17 cellular contexts compared by ENCODE assay signal in genomic region chr12:54147186-54147585, GRCh38. TPM values are rescaled to one million over a fixed set of nuclear protein-coding genes. Genes with fewer than 3 reads are reported as not detected.
DNase-seq lines count a peak whose midpoint lies in the region; ATAC-seq and TF ChIP-seq lines count a peak whose summit lies in the region.
"Had no signal": no experiment of that assay in that cellular context is flagged by ENCODE, and none has a peak within 500 bp of the region (broad histone marks: within the 10 kb centered on the region; RNA-seq: fewer than 3 reads in every experiment).

No MANE protein-coding gene starts in this region.

- peaks cover 8% of the 10 kb centered on the region for H3K4me1 Mint-ChIP-seq in progenitor cell of endocrine pancreas (ENCODE audit: low read depth)
- H3K4me1 Mint-ChIP-seq in effector memory CD8-positive, alpha-beta T cell (ENCODE audit: low read depth in 2 of 2): no peaks in the 10 kb centered on the region

- H3K36me3 Mint-ChIP-seq in progenitor cell of endocrine pancreas (ENCODE audit: insufficient read depth): peaks cover 7% of the 10 kb centered on the region
- no peaks in the 10 kb centered on the region for H3K36me3 Mint-ChIP-seq in effector memory CD8-positive, alpha-beta T cell (ENCODE audit: insufficient read depth)
- H3K36me3 Mint-ChIP-seq: activated naive CD8-positive, alpha-beta T cell had no signal

- no peak overlapping the region for H3K4me3 Mint-ChIP-seq in progenitor cell of endocrine pancreas (ENCODE audit: low read depth)
- no peak overlapping the region for H3K4me3 Mint-ChIP-seq in effector memory CD8-positive, alpha-beta T cell
- H3K4me3 Mint-ChIP-seq: activated naive CD8-positive, alpha-beta T cell had no signal

- no peaks in the 10 kb centered on the region; the same call in 1 of the 2 replicates for H3K4me1 ChIP-seq in HEK293 (ENCODE audit: control insufficient read depth, insufficient read depth, low read length)
- no peaks in the 10 kb centered on the region for H3K4me1 ChIP-seq in Peyer's patch

- H3K27ac ChIP-seq in HEK293 (ENCODE audit: extremely low read depth, low read depth, low read length) (no peak overlapping the region), dorsolateral prefrontal cortex (no peak overlapping the region), Peyer's patch (no peak overlapping the region)
- H3K27ac ChIP-seq: uterus had no signal

- DNase-seq in AG08395 (ENCODE audit: low spot score) (peak; percentile 45), dorsolateral prefrontal cortex (peak in 8 of 10 donors; percentile 18 to 63 (median 56)), progenitor cell of endocrine pancreas (ENCODE audit: low spot score, unreplicated experiment) (no peak), left ventricle myocardium superior (no peak), Peyer's patch (no peak)
- no peak for DNase-seq in activated CD4-positive, CD25-positive, alpha-beta regulatory T cell (lab: John Stamatoyannopoulos, UW)
- no peak for DNase-seq in effector memory CD8-positive, alpha-beta T cell
- DNase-seq: activated CD4-positive, alpha-beta T cell treated with anti-CD3 and anti-CD28 coated beads, Interleukin-2, amount 50 U/mL, for 48 hours; activated T-cell treated with anti-CD3 and anti-CD28 coated beads, Interleukin-2, amount 50 U/mL, for 48 hours; Caco-2; H7; kidney glomerular epithelial cell; NCI-H1436 treated with DMSO at 0.1 percent for 48 hours; PC-3; uterus had no signal

- H3K4me3 ChIP-seq in HEK293 (ENCODE audit: low read depth, low read length): no peak overlapping the region
- no peak overlapping the region for H3K4me3 ChIP-seq in dorsolateral prefrontal cortex
- no peak overlapping the region for H3K4me3 ChIP-seq in Peyer's patch
- H3K4me3 ChIP-seq: uterus had no signal

- POLR2A ChIA-PET in HEK293 (lab: Yijun Ruan, JAX): no interaction called here

- intact Hi-C loops in dorsolateral prefrontal cortex (cut with DNase I): no loop called here
- intact Hi-C loops in left ventricle myocardium superior (cut with micrococcal nuclease): no loop called here

- CTCF ChIA-PET in HEK293 (lab: Yijun Ruan, JAX): no interaction called here

- H3K9me3 Mint-ChIP-seq in progenitor cell of endocrine pancreas (ENCODE audit: low read depth): no peaks in the 10 kb centered on the region
- no peaks in the 10 kb centered on the region for H3K9me3 Mint-ChIP-seq in effector memory CD8-positive, alpha-beta T cell

- H3K27me3 ChIP-seq in dorsolateral prefrontal cortex (peaks cover 0 to 24% (median 0%) of the 10 kb centered on the region in 45 donors), Peyer's patch (no peaks in the 10 kb centered on the region)
- H3K27me3 ChIP-seq: uterus had no signal

- no peak for ATAC-seq in left ventricle myocardium superior
- no peak for ATAC-seq in effector memory CD8-positive, alpha-beta T cell (replicated peaks)
- ATAC-seq: PC-3 had no signal

- H3K27ac Mint-ChIP-seq in progenitor cell of endocrine pancreas: peak overlapping the region; percentile 41
- no peak overlapping the region for H3K27ac Mint-ChIP-seq in effector memory CD8-positive, alpha-beta T cell
- H3K27ac Mint-ChIP-seq: activated naive CD8-positive, alpha-beta T cell had no signal

- peaks cover 12% of the 10 kb centered on the region for H3K27me3 Mint-ChIP-seq in progenitor cell of endocrine pancreas
- H3K27me3 Mint-ChIP-seq in effector memory CD8-positive, alpha-beta T cell: peaks cover 46 to 77% of the 10 kb centered on the region in 2 donors

- TF ChIP-seq POLR2A in Peyer's patch (IDR thresholded peaks at IDR 0.05): no peak

- no peaks in the 10 kb centered on the region for H3K36me3 ChIP-seq in HEK293 (ENCODE audit: control insufficient read depth in 2 of 2, insufficient read depth in 1 of 2, low read length in 2 of 2)
- H3K36me3 ChIP-seq in Peyer's patch: no peaks in the 10 kb centered on the region
- H3K36me3 ChIP-seq: uterus had no signal

- TF ChIP-seq CTCF in HEK293 (tag by site-specific recombination; IDR thresholded peaks at IDR 0.05) (peak; percentile 80), dorsolateral prefrontal cortex (IDR thresholded peaks at IDR 0.05 in 54 of 56, conservative IDR thresholded peaks at IDR 0.05 in 2 of 56; ENCODE audit: low read depth in 1 of 56, partially characterized antibody in 56 of 56) (peak in 3 of 56 donors; percentile 8 to 21 (median 14)), progenitor cell of endocrine pancreas (IDR thresholded peaks at IDR 0.05; ENCODE audit: unreplicated experiment) (no peak), Peyer's patch (IDR thresholded peaks at IDR 0.05) (no peak)

- no peaks in the 10 kb centered on the region for H3K9me3 ChIP-seq in HEK293 (ENCODE audit: control insufficient read depth, insufficient read depth, low read depth, low read length)
- H3K9me3 ChIP-seq in Peyer's patch: no peaks in the 10 kb centered on the region
- H3K9me3 ChIP-seq: Caco-2, uterus had no signal

TF ChIP-seq in HEK293, 187 proteins besides CTCF, POLR2A, EP300 and RAD21 (continues in another document):
- TF ChIP-seq ZNF366 (tag by site-specific recombination; conservative IDR thresholded peaks at IDR 0.05) (peak; percentile 53), ZNF600 (tag by site-specific recombination; IDR thresholded peaks at IDR 0.05) (peak; percentile 98), EGR2 (tag by site-specific recombination; IDR thresholded peaks at IDR 0.05; ENCODE audit: low read depth) (peak; percentile 96), ZXDB (tag by site-specific recombination; IDR thresholded peaks at IDR 0.05) (no peak), ZSCAN23 (tag by site-specific recombination; IDR thresholded peaks at IDR 0.05) (no peak), ZNF341 (tag by site-specific recombination; IDR thresholded peaks at IDR 0.05; ENCODE audit: low read depth) (peak; percentile 63), ZNF335 (tag by site-specific recombination; conservative IDR thresholded peaks at IDR 0.05) (peak; percentile 26; the same call in 1 of the 2 replicates), PRDM1 (tag by site-specific recombination; IDR thresholded peaks at IDR 0.05) (0 out of 2 replicates have a peak, but pooled peaks have one; percentile 29), ZBTB8A (tag by site-specific recombination; IDR thresholded peaks at IDR 0.05) (peak; percentile 16; the same call in 1 of the 2 replicates), ZNF501 (tag by site-specific recombination; IDR thresholded peaks at IDR 0.05) (no peak), ZNF692 (tag by site-specific recombination; IDR thresholded peaks at IDR 0.05) (0 out of 2 replicates have a peak, but pooled peaks have one; percentile 31), ZNF24 (tag by site-specific recombination; IDR thresholded peaks at IDR 0.05) (no peak), KLF17 (tag by site-specific recombination; IDR thresholded peaks at IDR 0.05) (peak; percentile 93), ZIC2 (tag by site-specific recombination; IDR thresholded peaks at IDR 0.05) (peak; percentile 96), ZNF423 (tag by site-specific recombination; IDR thresholded peaks at IDR 0.05) (peak; percentile 100), KLF1 (tag by site-specific recombination; IDR thresholded peaks at IDR 0.05) (peak; percentile 90), ZNF645 (tag by site-specific recombination; IDR thresholded peaks at IDR 0.05) (no peak)

RNA-seq across cellular contexts. Expression of gene SMUG1, which starts 41.6 kb away (rescaled TPM):
- 10 to 100 TPM; 15.0 to 44.0 (median 30.6) TPM for total RNA-seq in dorsolateral prefrontal cortex
- total RNA-seq in progenitor cell of endocrine pancreas: 53.1 and 57.6 TPM in 2 replicates
- 17.0 TPM for total RNA-seq in left ventricle myocardium superior
- 10 to 100 TPM; 37.7 to 86.6 (median 54.2) TPM for total RNA-seq in Peyer's patch

Comparison
In these comparisons a context has a peak if more than half of its experiments do, and no peak if none do; other contexts are left out.
1. DNase-seq: peak in AG08395 (single experiment) and dorsolateral prefrontal cortex (8 of 10); none in progenitor cell of endocrine pancreas (single experiment), activated CD4-positive, CD25-positive, alpha-beta regulatory T cell (0 of 4), left ventricle myocardium superior (single experiment), effector memory CD8-positive, alpha-beta T cell (0 of 3) and Peyer's patch (0 of 3).